ENCODE assay signal across 8 cellular contexts in genomic region chr12:132711169-132711843, GRCh38. TPM values are rescaled to one million over a fixed set of nuclear protein-coding genes. Genes with fewer than 3 reads are reported as not detected.
DNase-seq lines count a peak whose midpoint lies in the region; ATAC-seq and TF ChIP-seq lines count a peak whose summit lies in the region.

No MANE protein-coding gene starts in this region.

- no peaks in the 10 kb centered on the region for H3K27me3 ChIP-seq in heart right ventricle
- H3K27me3 ChIP-seq in esophagus squamous epithelium = no peaks in the 10 kb centered on the region

- DNase-seq in heart right ventricle = no peak
- no peak for DNase-seq in left ventricle myocardium superior
- DNase-seq in esophagus squamous epithelium (lab: John Stamatoyannopoulos, UW) = no peak
- no peak for DNase-seq in omental fat pad (ENCODE audit: low spot score)
- DNase-seq in Ammon's horn (ENCODE audit: low spot score) = no peak
- DNase-seq in NCI-H1694 (lab: John Stamatoyannopoulos, UW) = no peak

- TF ChIP-seq CTCF in heart right ventricle (IDR thresholded peaks at IDR 0.05) (no peak), WI38 (IDR thresholded peaks at IDR 0.05; ENCODE audit: low read depth, low read length) (no peak), esophagus squamous epithelium (IDR thresholded peaks at IDR 0.05) (no peak), omental fat pad (IDR thresholded peaks at IDR 0.05) (no peak)

- peaks cover 0 to 29% (median 0%) of the 10 kb centered on the region in 9 donors for H3K36me3 ChIP-seq in heart right ventricle
- H3K36me3 ChIP-seq in esophagus squamous epithelium = peaks cover 0 to 23% (median 6%) of the 10 kb centered on the region in 3 donors

- H3K9me3 ChIP-seq in heart right ventricle (peaks cover 0 to 8% (median 0%) of the 10 kb centered on the region in 11 donors), esophagus squamous epithelium (no peaks in the 10 kb centered on the region)

- WGBS in heart right ventricle, 2 donors = 8 to 10% methylated on average over 51 of the region's 51 CpGs
- WGBS in esophagus squamous epithelium, 2 donors = 32 to 36% methylated on average over 14 to 15 of the region's 51 CpGs

- peak in 2 of 8 donors; percentile 2 to 16 for ATAC-seq in heart right ventricle
- ATAC-seq in left ventricle myocardium superior = no peak
- peak; percentile 17 for ATAC-seq in HG03159 (IDR thresholded peaks at IDR 0.05; ENCODE audit: unreplicated experiment)
- peak; percentile 3 for ATAC-seq in omental fat pad (ENCODE audit: low FRiP score)

- intact Hi-C loops in heart right ventricle (cut with DNase I) = no loop called here
- intact Hi-C loops in left ventricle myocardium superior (cut with micrococcal nuclease) = no loop called here
- intact Hi-C loops in esophagus squamous epithelium (cut with DNase I) = no loop called here

- no peak for TF ChIP-seq POLR2A in esophagus squamous epithelium (IDR thresholded peaks at IDR 0.05)

- H3K27ac ChIP-seq in heart right ventricle (peak overlapping the region in 8 of 10 donors; percentile 55 to 91 (median 84)), esophagus squamous epithelium (peak overlapping the region; percentile 76 to 88 (median 83))

- peaks cover 3 to 31% (median 20%) of the 10 kb centered on the region in 9 donors for H3K4me1 ChIP-seq in heart right ventricle
- H3K4me1 ChIP-seq in esophagus squamous epithelium = peaks cover 13 to 43% (median 21%) of the 10 kb centered on the region in 3 donors

- H3K4me3 ChIP-seq in heart right ventricle (peak overlapping the region; percentile 62 to 98 (median 80)), WI38 (ENCODE audit: low read depth, low read length) (peak overlapping the region; percentile 89), esophagus squamous epithelium (peak overlapping the region; percentile 56 to 97 (median 90))

RNA-seq across cellular contexts. Expression of gene PGAM5, which starts 0.7 kb away (rescaled TPM):
- total RNA-seq in heart right ventricle (10 to 100 TPM; 22.7 to 37.6 (median 31.7) TPM), left ventricle myocardium superior (33.7 TPM), esophagus squamous epithelium (10 to 100 TPM; 33.9 to 71.0 (median 39.9) TPM), omental fat pad (10 to 100 TPM; 15.1 to 34.2 (median 19.3) TPM)
- 10 to 100 TPM; 17.5 to 24.9 TPM for polyA plus RNA-seq in heart right ventricle

RNA-seq across cellular contexts. Expression of gene PXMP2, which starts 23.9 kb away (rescaled TPM):
- 10 to 100 TPM; 29.0 to 75.6 (median 46.7) TPM for total RNA-seq in heart right ventricle
- 10 to 100 TPM; 17.7 to 62.4 TPM for polyA plus RNA-seq in heart right ventricle
- total RNA-seq in left ventricle myocardium superior = 75.1 TPM
- 10 to 100 TPM; 16.3 to 31.9 (median 18.5) TPM for total RNA-seq in esophagus squamous epithelium
- 10 to 100 TPM; 22.6 to 91.4 (median 31.9) TPM for total RNA-seq in omental fat pad

RNA-seq across cellular contexts. Expression of gene POLE, which starts 24.2 kb away (rescaled TPM):
- total RNA-seq in heart right ventricle = 10 to 100 TPM in 4 of 10 donors, 1 to 10 TPM in 6; 6.8 to 22.8 (median 8.8) TPM
- polyA plus RNA-seq in heart right ventricle = 10 to 100 TPM; 11.2 to 25.8 TPM
- 13.0 TPM for total RNA-seq in left ventricle myocardium superior
- total RNA-seq in esophagus squamous epithelium = 10 to 100 TPM; 17.8 to 42.4 (median 27.0) TPM
- total RNA-seq in omental fat pad = 10 to 100 TPM; 15.8 to 60.8 (median 27.1) TPM

RNA-seq across cellular contexts. Expression of gene ANKLE2, which starts 50.3 kb away (rescaled TPM):
- total RNA-seq in heart right ventricle (10 to 100 TPM; 23.5 to 39.4 (median 30.5) TPM), left ventricle myocardium superior (26.1 TPM), esophagus squamous epithelium (10 to 100 TPM; 26.4 to 73.5 (median 57.7) TPM), omental fat pad (100 to 1,000 TPM in 1 of 4 donors, 10 to 100 TPM in 3; 69.0 to 187 (median 76.7) TPM)
- polyA plus RNA-seq in heart right ventricle = 10 to 100 TPM; 17.4 to 23.1 TPM
